In the genomic region with DNA sequence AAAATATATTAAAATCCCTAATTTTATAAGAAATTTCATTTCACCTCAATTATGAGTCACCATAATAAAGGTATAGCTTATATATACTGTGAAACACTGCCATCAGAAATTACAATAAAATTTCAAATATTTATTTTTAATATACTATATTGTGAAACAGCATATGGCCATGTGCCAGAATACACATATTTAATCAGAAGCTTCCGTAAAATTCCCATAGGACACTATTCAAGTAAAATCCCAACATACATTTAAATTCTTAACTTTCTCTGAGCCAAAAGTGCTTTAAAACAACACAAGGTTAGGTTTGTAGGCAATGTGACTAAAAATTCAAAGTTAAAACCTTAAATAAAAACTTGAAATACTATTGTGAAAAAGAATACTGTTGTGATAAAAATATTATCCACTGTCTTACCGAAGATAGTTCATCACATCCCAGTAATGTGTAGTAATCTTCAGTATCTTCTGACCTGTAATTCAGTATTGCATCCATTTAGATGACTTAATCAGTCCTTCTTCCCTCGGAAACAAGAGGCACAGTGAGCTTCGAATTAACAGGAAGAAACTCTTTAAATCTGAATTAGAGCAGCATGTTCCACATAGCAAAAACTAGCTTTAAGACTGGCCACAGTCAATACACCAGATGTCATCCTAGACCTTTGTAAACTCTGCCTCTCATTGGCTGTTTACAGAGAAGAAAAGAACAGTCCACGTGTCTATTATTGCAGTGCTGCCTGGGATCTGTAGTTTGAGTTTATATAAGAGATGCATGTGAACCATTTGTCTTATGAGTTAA, we compare ENCODE assay signal across 1 cellular context.
TF ChIP-seq lines count a peak whose summit lies in the region.

Gene DNAJC12 (minus strand): TSS at position 670 of the 796 bp plus-strand sequence. CDS start 177 bp downstream, at position 493.

TF ChIP-seq in HepG2, 621 proteins besides CTCF, POLR2A, EP300 and RAD21 (continued from another document and continues in another):
- TF ChIP-seq ZNF687 (CRISPR knock-in tag; IDR thresholded peaks at IDR 0.05): no peak
- no peak for TF ChIP-seq NFKBIZ (CRISPR knock-in tag; IDR thresholded peaks at IDR 0.05)
- no peak for TF ChIP-seq ZNF615 (CRISPR knock-in tag; IDR thresholded peaks at IDR 0.05; ENCODE audit: borderline replicate concordance)
- TF ChIP-seq BRF2 (CRISPR knock-in tag; IDR thresholded peaks at IDR 0.05): no peak
- no peak for TF ChIP-seq HOXD1 (CRISPR knock-in tag; IDR thresholded peaks at IDR 0.05)
- TF ChIP-seq ZNF547 (CRISPR knock-in tag; IDR thresholded peaks at IDR 0.05): no peak
- TF ChIP-seq SUZ12 (IDR thresholded peaks at IDR 0.05; ENCODE audit: low read depth, low read length): peak; percentile 40; the same call in 1 of the 2 replicates
- TF ChIP-seq RBM39 (IDR thresholded peaks at IDR 0.05; ENCODE audit: low read depth, low read length, poor library complexity, severe bottlenecking): no peak
- no peak for TF ChIP-seq ZNF136 (CRISPR knock-in tag; IDR thresholded peaks at IDR 0.05; ENCODE audit: low read depth)
- no peak for TF ChIP-seq ZNF512 (CRISPR knock-in tag; IDR thresholded peaks at IDR 0.05)
- TF ChIP-seq HOXA7 (CRISPR knock-in tag; IDR thresholded peaks at IDR 0.05): no peak
- peak; percentile 46; the same call in 1 of the 2 replicates for TF ChIP-seq NFIC (IDR thresholded peaks at IDR 0.05; ENCODE audit: low read length)
- no peak for TF ChIP-seq BHLHE40 (IDR thresholded peaks at IDR 0.05; ENCODE audit: low read length)
- TF ChIP-seq ZNF331 (CRISPR knock-in tag; IDR thresholded peaks at IDR 0.05): 0 out of 2 replicates have a peak, but pooled peaks have one; percentile 34
- peak; percentile 53; the same call in 1 of the 2 replicates for TF ChIP-seq SOX5 (CRISPR knock-in tag; IDR thresholded peaks at IDR 0.05; ENCODE audit: borderline replicate concordance)
- TF ChIP-seq CHCHD3 (CRISPR knock-in tag; IDR thresholded peaks at IDR 0.05): no peak
- TF ChIP-seq ZC3H4 (CRISPR knock-in tag; IDR thresholded peaks at IDR 0.05; ENCODE audit: borderline replicate concordance): no peak
- 0 out of 2 replicates have a peak, but pooled peaks have one; percentile 8 for TF ChIP-seq HDAC2 (CRISPR knock-in tag; IDR thresholded peaks at IDR 0.05)
- TF ChIP-seq TMF1 (CRISPR knock-in tag; IDR thresholded peaks at IDR 0.05; ENCODE audit: low read depth): no peak
- TF ChIP-seq, protein P1, sequence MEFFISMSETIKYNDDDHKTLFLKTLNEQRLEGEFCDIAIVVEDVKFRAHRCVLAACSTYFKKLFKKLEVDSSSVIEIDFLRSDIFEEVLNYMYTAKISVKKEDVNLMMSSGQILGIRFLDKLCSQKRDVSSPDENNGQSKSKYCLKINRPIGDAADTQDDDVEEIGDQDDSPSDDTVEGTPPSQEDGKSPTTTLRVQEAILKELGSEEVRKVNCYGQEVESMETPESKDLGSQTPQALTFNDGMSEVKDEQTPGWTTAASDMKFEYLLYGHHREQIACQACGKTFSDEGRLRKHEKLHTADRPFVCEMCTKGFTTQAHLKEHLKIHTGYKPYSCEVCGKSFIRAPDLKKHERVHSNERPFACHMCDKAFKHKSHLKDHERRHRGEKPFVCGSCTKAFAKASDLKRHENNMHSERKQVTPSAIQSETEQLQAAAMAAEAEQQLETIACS (CRISPR knock-in tag; IDR thresholded peaks at IDR 0.05): no peak
- TF ChIP-seq HMG20A (CRISPR knock-in tag; IDR thresholded peaks at IDR 0.05; ENCODE audit: borderline replicate concordance): 0 out of 2 replicates have a peak, but pooled peaks have one; percentile 23
- TF ChIP-seq ZNF333 (CRISPR knock-in tag; IDR thresholded peaks at IDR 0.05; ENCODE audit: borderline replicate concordance): no peak
- no peak for TF ChIP-seq ZBTB8A (CRISPR knock-in tag; IDR thresholded peaks at IDR 0.05; ENCODE audit: borderline replicate concordance, low read depth)
- TF ChIP-seq GLI4 (CRISPR knock-in tag; IDR thresholded peaks at IDR 0.05; ENCODE audit: borderline replicate concordance): no peak
- TF ChIP-seq, protein P2, sequence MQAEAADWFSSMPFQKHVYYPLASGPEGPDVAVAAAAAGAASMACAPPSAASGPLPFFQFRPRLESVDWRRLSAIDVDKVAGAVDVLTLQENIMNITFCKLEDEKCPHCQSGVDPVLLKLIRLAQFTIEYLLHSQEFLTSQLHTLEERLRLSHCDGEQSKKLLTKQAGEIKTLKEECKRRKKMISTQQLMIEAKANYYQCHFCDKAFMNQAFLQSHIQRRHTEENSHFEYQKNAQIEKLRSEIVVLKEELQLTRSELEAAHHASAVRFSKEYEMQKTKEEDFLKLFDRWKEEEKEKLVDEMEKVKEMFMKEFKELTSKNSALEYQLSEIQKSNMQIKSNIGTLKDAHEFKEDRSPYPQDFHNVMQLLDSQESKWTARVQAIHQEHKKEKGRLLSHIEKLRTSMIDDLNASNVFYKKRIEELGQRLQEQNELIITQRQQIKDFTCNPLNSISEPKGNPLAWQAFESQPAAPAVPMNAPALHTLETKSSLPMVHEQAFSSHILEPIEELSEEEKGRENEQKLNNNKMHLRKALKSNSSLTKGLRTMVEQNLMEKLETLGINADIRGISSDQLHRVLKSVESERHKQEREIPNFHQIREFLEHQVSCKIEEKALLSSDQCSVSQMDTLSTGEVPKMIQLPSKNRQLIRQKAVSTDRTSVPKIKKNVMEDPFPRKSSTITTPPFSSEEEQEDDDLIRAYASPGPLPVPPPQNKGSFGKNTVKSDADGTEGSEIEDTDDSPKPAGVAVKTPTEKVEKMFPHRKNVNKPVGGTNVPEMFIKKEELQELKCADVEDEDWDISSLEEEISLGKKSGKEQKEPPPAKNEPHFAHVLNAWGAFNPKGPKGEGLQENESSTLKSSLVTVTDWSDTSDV (CRISPR knock-in tag; IDR thresholded peaks at IDR 0.05): no peak
- TF ChIP-seq ZBTB39 (CRISPR knock-in tag; IDR thresholded peaks at IDR 0.05): no peak
- no peak for TF ChIP-seq ZFX (CRISPR knock-in tag; IDR thresholded peaks at IDR 0.05; ENCODE audit: low read depth)
- no peak for TF ChIP-seq SMAD9 (CRISPR knock-in tag; IDR thresholded peaks at IDR 0.05)
- TF ChIP-seq ZZZ3 (CRISPR knock-in tag; IDR thresholded peaks at IDR 0.05; ENCODE audit: borderline replicate concordance): no peak
- peak; percentile 96 for TF ChIP-seq FOXK1 (CRISPR knock-in tag; IDR thresholded peaks at IDR 0.05; ENCODE audit: borderline replicate concordance, low read depth)
- TF ChIP-seq, protein P3, sequence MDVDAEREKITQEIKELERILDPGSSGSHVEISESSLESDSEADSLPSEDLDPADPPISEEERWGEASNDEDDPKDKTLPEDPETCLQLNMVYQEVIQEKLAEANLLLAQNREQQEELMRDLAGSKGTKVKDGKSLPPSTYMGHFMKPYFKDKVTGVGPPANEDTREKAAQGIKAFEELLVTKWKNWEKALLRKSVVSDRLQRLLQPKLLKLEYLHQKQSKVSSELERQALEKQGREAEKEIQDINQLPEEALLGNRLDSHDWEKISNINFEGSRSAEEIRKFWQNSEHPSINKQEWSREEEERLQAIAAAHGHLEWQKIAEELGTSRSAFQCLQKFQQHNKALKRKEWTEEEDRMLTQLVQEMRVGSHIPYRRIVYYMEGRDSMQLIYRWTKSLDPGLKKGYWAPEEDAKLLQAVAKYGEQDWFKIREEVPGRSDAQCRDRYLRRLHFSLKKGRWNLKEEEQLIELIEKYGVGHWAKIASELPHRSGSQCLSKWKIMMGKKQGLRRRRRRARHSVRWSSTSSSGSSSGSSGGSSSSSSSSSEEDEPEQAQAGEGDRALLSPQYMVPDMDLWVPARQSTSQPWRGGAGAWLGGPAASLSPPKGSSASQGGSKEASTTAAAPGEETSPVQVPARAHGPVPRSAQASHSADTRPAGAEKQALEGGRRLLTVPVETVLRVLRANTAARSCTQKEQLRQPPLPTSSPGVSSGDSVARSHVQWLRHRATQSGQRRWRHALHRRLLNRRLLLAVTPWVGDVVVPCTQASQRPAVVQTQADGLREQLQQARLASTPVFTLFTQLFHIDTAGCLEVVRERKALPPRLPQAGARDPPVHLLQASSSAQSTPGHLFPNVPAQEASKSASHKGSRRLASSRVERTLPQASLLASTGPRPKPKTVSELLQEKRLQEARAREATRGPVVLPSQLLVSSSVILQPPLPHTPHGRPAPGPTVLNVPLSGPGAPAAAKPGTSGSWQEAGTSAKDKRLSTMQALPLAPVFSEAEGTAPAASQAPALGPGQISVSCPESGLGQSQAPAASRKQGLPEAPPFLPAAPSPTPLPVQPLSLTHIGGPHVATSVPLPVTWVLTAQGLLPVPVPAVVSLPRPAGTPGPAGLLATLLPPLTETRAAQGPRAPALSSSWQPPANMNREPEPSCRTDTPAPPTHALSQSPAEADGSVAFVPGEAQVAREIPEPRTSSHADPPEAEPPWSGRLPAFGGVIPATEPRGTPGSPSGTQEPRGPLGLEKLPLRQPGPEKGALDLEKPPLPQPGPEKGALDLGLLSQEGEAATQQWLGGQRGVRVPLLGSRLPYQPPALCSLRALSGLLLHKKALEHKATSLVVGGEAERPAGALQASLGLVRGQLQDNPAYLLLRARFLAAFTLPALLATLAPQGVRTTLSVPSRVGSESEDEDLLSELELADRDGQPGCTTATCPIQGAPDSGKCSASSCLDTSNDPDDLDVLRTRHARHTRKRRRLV (CRISPR knock-in tag; IDR thresholded peaks at IDR 0.05): no peak
- TF ChIP-seq ZBTB42 (CRISPR knock-in tag; IDR thresholded peaks at IDR 0.05): no peak
- no peak for TF ChIP-seq ATF1 (CRISPR knock-in tag; IDR thresholded peaks at IDR 0.05)
- TF ChIP-seq ATM (IDR thresholded peaks at IDR 0.05; ENCODE audit: borderline replicate concordance): no peak
- TF ChIP-seq ZNF713 (CRISPR knock-in tag; IDR thresholded peaks at IDR 0.05): no peak
- no peak for TF ChIP-seq RBAK (CRISPR knock-in tag; IDR thresholded peaks at IDR 0.05)
- no peak for TF ChIP-seq KAT7 (CRISPR knock-in tag; IDR thresholded peaks at IDR 0.05; ENCODE audit: borderline replicate concordance)
- TF ChIP-seq ZNF207 (IDR thresholded peaks at IDR 0.05; ENCODE audit: borderline replicate concordance): no peak
- TF ChIP-seq ZNF670 (CRISPR knock-in tag; IDR thresholded peaks at IDR 0.05; ENCODE audit: borderline replicate concordance): no peak
